ENCODE assay signal across 8 cellular contexts in the genomic region with DNA sequence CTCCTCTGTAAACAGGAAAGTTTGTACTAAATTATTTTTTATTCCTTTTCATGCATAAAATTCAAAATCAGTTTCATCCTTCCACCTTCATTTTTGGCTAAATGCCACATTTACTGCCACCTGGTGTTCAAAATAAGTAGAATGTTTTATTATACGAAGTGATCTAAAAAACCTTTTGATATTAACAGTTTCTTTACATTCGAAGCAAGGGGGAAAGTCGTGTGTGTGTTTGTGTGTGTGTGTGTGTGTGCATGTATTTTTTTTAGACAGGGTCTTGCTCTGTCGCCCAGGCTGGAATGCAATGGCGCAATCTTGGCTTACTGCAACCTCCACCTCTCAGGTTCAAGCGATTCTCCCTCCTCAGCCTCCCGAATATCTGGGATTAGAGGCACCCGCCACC. TPM values are rescaled to one million over a fixed set of nuclear protein-coding genes. Genes with fewer than 3 reads are reported as not detected.
DNase-seq lines count a peak whose midpoint lies in the region; ATAC-seq and TF ChIP-seq lines count a peak whose summit lies in the region.

No MANE protein-coding gene starts in this region.

- H3K4me1 ChIP-seq in heart right ventricle (no peaks in the 10 kb centered on the region), Peyer's patch (no peaks in the 10 kb centered on the region)

- intact Hi-C loops in heart right ventricle (cut with DNase I) (loop anchor here in 1 of 10 donors (5.0 kb wide), 1 partner anchor 758 kb away; no protein-coding TSS in a partner anchor), Right ventricle myocardium superior (cut with DNase I) (no loop called here)

- DNase-seq in heart right ventricle = no peak
- DNase-seq in Right ventricle myocardium superior = no peak
- no peak for DNase-seq in Peyer's patch
- DNase-seq in fibroblast of villous mesenchyme (ENCODE audit: low read depth) = peak; percentile 43
- DNase-seq in activated gamma-delta T cell treated with Interleukin-2 at 50 U/mL for 16 hours = no peak
- no peak for DNase-seq in mesenteric fat pad (ENCODE audit: low spot score)
- DNase-seq in NCI-H1930 (lab: John Stamatoyannopoulos, UW) = no peak

- H3K27ac ChIP-seq in heart right ventricle = no peak overlapping the region
- no peak overlapping the region for H3K27ac ChIP-seq in Peyer's patch

- H3K27me3 ChIP-seq in heart right ventricle (no peaks in the 10 kb centered on the region), Peyer's patch (no peaks in the 10 kb centered on the region)

- H3K9me3 ChIP-seq in heart right ventricle = no peaks in the 10 kb centered on the region
- no peaks in the 10 kb centered on the region for H3K9me3 ChIP-seq in Peyer's patch

- H3K4me3 ChIP-seq in heart right ventricle = no peak overlapping the region
- no peak overlapping the region for H3K4me3 ChIP-seq in Peyer's patch
- H3K4me3 ChIP-seq in fibroblast of villous mesenchyme (ENCODE audit: low read depth, low read length) = no peak overlapping the region

- no peaks in the 10 kb centered on the region for H3K36me3 ChIP-seq in heart right ventricle
- no peaks in the 10 kb centered on the region for H3K36me3 ChIP-seq in Peyer's patch

- ATAC-seq in heart right ventricle (no peak), Right ventricle myocardium superior (ENCODE audit: poor library complexity) (no peak), GM18519 (IDR thresholded peaks at IDR 0.05; ENCODE audit: low FRiP score, unreplicated experiment) (no peak)

- TF ChIP-seq CTCF in heart right ventricle (IDR thresholded peaks at IDR 0.05) (peak; percentile 15 to 62 (median 47)), Peyer's patch (IDR thresholded peaks at IDR 0.05) (peak in 5 of 6 experiments; percentile 7 to 69 (median 54)), fibroblast of villous mesenchyme (IDR thresholded peaks at IDR 0.05; ENCODE audit: insufficient read depth, low read depth, low read length) (peak; percentile 28)

- no peak for TF ChIP-seq POLR2A in Peyer's patch (IDR thresholded peaks at IDR 0.05)

- WGBS in heart right ventricle, 2 donors = 65 to 69% methylated on average over 8 of the region's 8 CpGs

RNA-seq across cellular contexts. Expression of gene SCN9A, which starts 9.0 kb away (rescaled TPM):
- total RNA-seq in heart right ventricle (1 to 10 TPM in 4 of 10 donors, under 1 TPM in 6; 0.32 to 2.9 (median 0.92) TPM), Right ventricle myocardium superior (2.2 TPM), Peyer's patch (10 to 100 TPM in 1 of 4 donors, 1 to 10 TPM in 3; 7.5 to 19.8 (median 8.7) TPM), fibroblast of villous mesenchyme (43.5 and 72.1 TPM in 2 replicates), mesenteric fat pad (5.7 TPM)
- polyA plus RNA-seq in heart right ventricle = under 1 TPM; 0.10 to 0.59 TPM
